In genomic region chr10:124378817-124379510, GRCh38 we compare ENCODE assay signal across 16 cellular contexts. TPM values are rescaled to one million over a fixed set of nuclear protein-coding genes. Genes with fewer than 3 reads are reported as not detected.
A peak's percentile ranks its signal among the peaks of the same experiment; 100 is the strongest.
DNase-seq lines count a peak whose midpoint lies in the region; TF ChIP-seq lines count a peak whose summit lies in the region.
"Had no signal": no experiment of that assay in that cellular context is flagged by ENCODE, and none has a peak within 500 bp of the region (broad histone marks: within the 10 kb centered on the region; RNA-seq: fewer than 3 reads in every experiment).

No MANE protein-coding gene starts in this region.

- no peak for TF ChIP-seq CTCF in PC-9 (conservative IDR thresholded peaks at IDR 0.05)
- TF ChIP-seq CTCF in sigmoid colon (IDR thresholded peaks at IDR 0.05), result no peak

- no peaks in the 10 kb centered on the region for H3K79me2 ChIP-seq in PC-9 (ENCODE audit: low read depth)

- no peaks in the 10 kb centered on the region for H3K9me3 Mint-ChIP-seq in activated T-helper 1 cell treated with anti-CD3 and anti-CD28 coated beads, Interleukin-12 subunit alpha, Interleukin-12 subunit beta, Interleukin-2, Interleukin-4 antibody, amounts not matched to agents 30 ng/mL and 10 ng/mL and 1 ng/mL, durations not matched to agents 14 hours and 24 hours and 36 hours
- H3K9me3 Mint-ChIP-seq: activated naive CD4-positive, alpha-beta T cell treated with anti-CD3 and anti-CD28 coated beads, Interleukin-2, amount 50 U/mL, for 72 hours; T-cell had no signal

- intact Hi-C loops in PC-9 (cut with micrococcal nuclease; ENCODE audit: unreplicated experiment), result no loop called here
- intact Hi-C loops in head of caudate nucleus (cut with DNase I), result no loop called here
- intact Hi-C loops in sigmoid colon (cut with DNase I), result no loop called here
- intact Hi-C loops in activated T-helper 1 cell treated with anti-CD3 and anti-CD28 coated beads, Interleukin-12 subunit alpha, Interleukin-12 subunit beta, Interleukin-2, Interleukin-4 antibody, amounts not matched to agents 30 ng/mL and 10 ng/mL and 1 ng/mL, durations not matched to agents 14 hours and 24 hours and 36 hours (cut with micrococcal nuclease), result no loop called here

- no peaks in the 10 kb centered on the region; the same call in 1 of the 2 replicates for H3F3A ChIP-seq in PC-9 (ENCODE audit: insufficient read depth, low read depth)

- DNase-seq in HPDE6-E6E7 (ENCODE audit: extremely low spot score) (peak; percentile 94), PC-9 (peak; percentile 73 to 83), head of caudate nucleus (peak; percentile 23 to 93 (median 71)), sigmoid colon (peak; percentile 58), GF-D8 (lab: John Stamatoyannopoulos, UW) (no peak)
- DNase-seq in activated T-helper 1 cell treated with anti-CD3 and anti-CD28 coated beads, Interleukin-12 subunit alpha, Interleukin-12 subunit beta, Interleukin-2, Interleukin-4 antibody, amounts not matched to agents 30 ng/mL and 10 ng/mL and 1 ng/mL, durations not matched to agents 14 hours and 24 hours and 36 hours (ENCODE audit: low spot score), result no peak
- no peak for DNase-seq in effector CD8-positive, alpha-beta T cell (lab: John Stamatoyannopoulos, UW)
- DNase-seq: activated CD4-positive, CD25-positive, alpha-beta regulatory T cell; NCI-H1048; NCI-H446; stimulated activated CD4-positive, alpha-beta T cell treated with anti-CD3 and anti-CD28 coated beads, Interleukin-2, amount 100 ng/mL, for 24 hours; T-cell; thyroid gland had no signal

- TF ChIP-seq POLR2A in sigmoid colon (IDR thresholded peaks at IDR 0.05), result no peak

- peak overlapping the region; percentile 66 for H3K4me2 ChIP-seq in PC-9

- H3K9me3 ChIP-seq in PC-9 (ENCODE audit: insufficient read depth, low read depth), result no peaks in the 10 kb centered on the region
- H3K9me3 ChIP-seq in sigmoid colon, result no peaks in the 10 kb centered on the region
- H3K9me3 ChIP-seq: thyroid gland had no signal

- POLR2A ChIA-PET in PC-9 (lab: Charles Lee; ENCODE audit: unreplicated experiment), result interaction anchor here (0.6 kb wide), 1 partner anchor 222 kb away, joined by 3 read pairs; no protein-coding TSS in a partner anchor

- peaks cover 26% of the 10 kb centered on the region for H3K27me3 Mint-ChIP-seq in activated T-helper 1 cell treated with anti-CD3 and anti-CD28 coated beads, Interleukin-12 subunit alpha, Interleukin-12 subunit beta, Interleukin-2, Interleukin-4 antibody, amounts not matched to agents 30 ng/mL and 10 ng/mL and 1 ng/mL, durations not matched to agents 14 hours and 24 hours and 36 hours (ENCODE audit: insufficient read depth)

- 83 to 88% methylated on average over 17 of the region's 17 CpGs for WGBS in sigmoid colon, 2 donors

- H3K4me3 ChIP-seq in PC-9, result no peak overlapping the region
- H3K4me3 ChIP-seq in sigmoid colon, result no peak overlapping the region
- H3K4me3 ChIP-seq: cardiac muscle cell, thyroid gland had no signal

- H4K20me1 ChIP-seq in PC-9 (ENCODE audit: insufficient read depth), result no peaks in the 10 kb centered on the region

- no peak overlapping the region; the same call in 1 of the 2 replicates for H3K27ac ChIP-seq in PC-9
- H3K27ac ChIP-seq in sigmoid colon, result no peak overlapping the region
- H3K27ac ChIP-seq: cardiac muscle cell, thyroid gland had no signal

- peaks cover 9% of the 10 kb centered on the region for H3K4me1 ChIP-seq in PC-9 (replicated peaks; ENCODE audit: insufficient read depth)
- H3K4me1 ChIP-seq in sigmoid colon, result no peaks in the 10 kb centered on the region
- H3K4me1 ChIP-seq: thyroid gland had no signal

- no peaks in the 10 kb centered on the region for H3K27me3 ChIP-seq in PC-9 (ENCODE audit: insufficient read depth, low read depth)
- peaks cover 0 to 6% (median 0%) of the 10 kb centered on the region in 3 donors for H3K27me3 ChIP-seq in sigmoid colon
- H3K27me3 ChIP-seq: thyroid gland had no signal

- H3K4me3 Mint-ChIP-seq in activated T-helper 1 cell treated with anti-CD3 and anti-CD28 coated beads, Interleukin-12 subunit alpha, Interleukin-12 subunit beta, Interleukin-2, Interleukin-4 antibody, amounts not matched to agents 30 ng/mL and 10 ng/mL and 1 ng/mL, durations not matched to agents 14 hours and 24 hours and 36 hours, result no peak overlapping the region
- H3K4me3 Mint-ChIP-seq: CD14-positive monocyte, T-cell had no signal

- no peaks in the 10 kb centered on the region for H3K36me3 Mint-ChIP-seq in activated T-helper 1 cell treated with anti-CD3 and anti-CD28 coated beads, Interleukin-12 subunit alpha, Interleukin-12 subunit beta, Interleukin-2, Interleukin-4 antibody, amounts not matched to agents 30 ng/mL and 10 ng/mL and 1 ng/mL, durations not matched to agents 14 hours and 24 hours and 36 hours (ENCODE audit: low read depth)
- H3K36me3 Mint-ChIP-seq: activated naive CD4-positive, alpha-beta T cell treated with anti-CD3 and anti-CD28 coated beads, Interleukin-2, amount 50 U/mL, for 72 hours; T-cell had no signal

- no peaks in the 10 kb centered on the region for H3K9me2 ChIP-seq in PC-9 (ENCODE audit: insufficient read depth)

- H3K4me1 Mint-ChIP-seq in activated T-helper 1 cell treated with anti-CD3 and anti-CD28 coated beads, Interleukin-12 subunit alpha, Interleukin-12 subunit beta, Interleukin-2, Interleukin-4 antibody, amounts not matched to agents 30 ng/mL and 10 ng/mL and 1 ng/mL, durations not matched to agents 14 hours and 24 hours and 36 hours (ENCODE audit: low read depth), result peaks cover 8% of the 10 kb centered on the region
- H3K4me1 Mint-ChIP-seq: T-cell had no signal

- CTCF ChIA-PET in PC-9 (lab: Charles Lee), result interaction anchor here (0.5 to 0.6 kb wide), 3 partner anchors 10 to 963 kb away, joined by 3 to 4 read pairs (median 3); no protein-coding TSS in a partner anchor

- H3K36me3 ChIP-seq in PC-9 (ENCODE audit: low read depth) (no peaks in the 10 kb centered on the region), sigmoid colon (no peaks in the 10 kb centered on the region)
- H3K36me3 ChIP-seq: cardiac muscle cell, thyroid gland had no signal

- no peak overlapping the region for H2AFZ ChIP-seq in PC-9

- no peak for TF ChIP-seq EP300 in sigmoid colon (IDR thresholded peaks at IDR 0.05)

- H3K27ac Mint-ChIP-seq in activated T-helper 1 cell treated with anti-CD3 and anti-CD28 coated beads, Interleukin-12 subunit alpha, Interleukin-12 subunit beta, Interleukin-2, Interleukin-4 antibody, amounts not matched to agents 30 ng/mL and 10 ng/mL and 1 ng/mL, durations not matched to agents 14 hours and 24 hours and 36 hours, result no peak overlapping the region
- H3K27ac Mint-ChIP-seq: activated naive CD4-positive, alpha-beta T cell treated with anti-CD3 and anti-CD28 coated beads, Interleukin-2, amount 50 U/mL, for 72 hours; CD14-positive monocyte; T-cell had no signal

- BruUV-seq in PC-9 (replicated peaks; lab: Mats Ljungman, UMichigan), result no TSS peak

RNA-seq across cellular contexts. Expression of gene OAT, which starts 39.8 kb away (rescaled TPM):
- total RNA-seq in PC-9 (2021) (73.8 and 130 TPM in 2 replicates), sigmoid colon (100 to 1,000 TPM; 117 to 147 (median 131) TPM)
- polyA plus RNA-seq in sigmoid colon, result 10 to 100 TPM; 37.9 to 82.8 (median 54.7) TPM
- 35.6 and 37.9 TPM in 2 replicates for total RNA-seq in activated T-helper 1 cell treated with anti-CD3 and anti-CD28 coated beads, Interleukin-12 subunit alpha, Interleukin-12 subunit beta, Interleukin-2, Interleukin-4 antibody, amounts not matched to agents 30 ng/mL and 10 ng/mL and 1 ng/mL, durations not matched to agents 14 hours and 24 hours and 36 hours

Comparison
In these comparisons a context has a peak if more than half of its experiments do, and no peak if none do; other contexts are left out.
1. DNase-seq: peak in HPDE6-E6E7 (single experiment), PC-9 (2 of 2), head of caudate nucleus (42 of 42) and sigmoid colon (single experiment); none in activated T-helper 1 cell treated with anti-CD3 and anti-CD28 coated beads, Interleukin-12 subunit alpha, Interleukin-12 subunit beta, Interleukin-2, Interleukin-4 antibody, amounts not matched to agents 30 ng/mL and 10 ng/mL and 1 ng/mL, durations not matched to agents 14 hours and 24 hours and 36 hours (single experiment), effector CD8-positive, alpha-beta T cell (single experiment) and GF-D8 (single experiment).